Comparison of ENCODE assay signal across 10 cellular contexts in genomic region chr11:109864161-109864661, GRCh38.
DNase-seq lines count a peak whose midpoint lies in the region; ATAC-seq and TF ChIP-seq lines count a peak whose summit lies in the region.
"Had no signal": no experiment of that assay in that cellular context is flagged by ENCODE, and none has a peak within 500 bp of the region (broad histone marks: within the 10 kb centered on the region; RNA-seq: fewer than 3 reads in every experiment).

No MANE protein-coding gene starts in this region.

- no peak overlapping the region for H3K4me3 ChIP-seq in mesodermal cell (ENCODE audit: extremely low read depth, insufficient read depth, low read length, poor library complexity, severe bottlenecking)
- H3K4me3 ChIP-seq: sigmoid colon had no signal

- 14 to 25% methylated on average over 1 to 2 of the region's 3 CpGs for WGBS in mesodermal cell (ENCODE audit: insufficient coverage in 2 of 2), 2 experiments

- H3K4me1 ChIP-seq in mesodermal cell (ENCODE audit: control insufficient read depth, insufficient read depth, low read length, poor library complexity, severe bottlenecking): peaks cover 14% of the 10 kb centered on the region

- H3K27ac ChIP-seq in mesodermal cell (ENCODE audit: low read depth, low read length, severe bottlenecking): peak overlapping the region; percentile 51
- H3K27ac ChIP-seq: sigmoid colon had no signal

- ATAC-seq in GM18861 (IDR thresholded peaks at IDR 0.05; ENCODE audit: unreplicated experiment) (peak; percentile 92), GM21717 (IDR thresholded peaks at IDR 0.05; ENCODE audit: unreplicated experiment) (peak; percentile 92), HG03521 (IDR thresholded peaks at IDR 0.05; ENCODE audit: unreplicated experiment) (peak; percentile 86)

- no peaks in the 10 kb centered on the region for H3K9me3 ChIP-seq in mesodermal cell (ENCODE audit: control insufficient read depth, low read length)
- H3K9me3 ChIP-seq: sigmoid colon had no signal

- DNase-seq in NCI-H82 treated with DMSO at 0.1 percent for 48 hours (lab: John Stamatoyannopoulos, UW; ENCODE audit: unreplicated experiment) (no peak), NCI-H2196 (lab: John Stamatoyannopoulos, UW; ENCODE audit: unreplicated experiment) (no peak), erythroblast (lab: John Stamatoyannopoulos, UW) (no peak), NCI-H1048 (lab: John Stamatoyannopoulos, UW) (no peak)
- DNase-seq: NCI-H446 treated with DMSO at 0.1 percent for 48 hours, sigmoid colon had no signal

- TF ChIP-seq POLR2A in erythroblast (IDR thresholded peaks at IDR 0.05; ENCODE audit: low read length): no peak

- H3K36me3 ChIP-seq in mesodermal cell (ENCODE audit: control insufficient read depth, insufficient read depth, low read length): no peaks in the 10 kb centered on the region
- H3K36me3 ChIP-seq: sigmoid colon had no signal
